Comparison of ENCODE assay signal across 8 cellular contexts in the genomic region with DNA sequence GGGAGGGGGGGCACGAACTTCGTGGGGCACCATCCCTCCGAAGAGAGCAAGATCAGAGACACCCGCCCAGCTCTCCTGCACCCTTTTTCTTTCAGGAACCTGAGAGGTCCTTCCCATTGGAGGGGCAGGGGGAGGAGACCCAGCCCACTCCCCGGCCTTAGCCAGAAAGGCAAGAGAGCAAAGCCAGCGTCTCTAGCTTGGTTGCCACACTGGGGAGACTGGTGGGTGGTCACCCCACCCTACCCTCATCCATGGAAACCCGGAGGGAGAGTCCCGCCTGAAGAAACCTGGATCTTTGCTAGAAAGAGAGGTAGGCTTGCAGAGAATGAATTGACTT. TPM values are rescaled to one million over a fixed set of nuclear protein-coding genes. Genes with fewer than 3 reads are reported as not detected.
DNase-seq lines count a peak whose midpoint lies in the region; TF ChIP-seq lines count a peak whose summit lies in the region.

No MANE protein-coding gene starts in this region.

- CTCF ChIA-PET in activated CD4-positive, alpha-beta T cell treated with anti-CD3 and anti-CD28 coated beads, Interleukin-2, amount 10 ng/mL, durations not matched to agents 7 days and 5 days (lab: Charles Lee) = interaction anchor here (0.7 to 2.6 kb wide), 9 partner anchors 9 to 444 kb away, joined by 3 to 18 read pairs (median 3); no protein-coding TSS in a partner anchor

- WGBS in stomach, 5 donors = 0 to 2% (median 1%) methylated on average over 4 to 8 of the region's 8 CpGs

- no peaks in the 10 kb centered on the region for H3K9me3 Mint-ChIP-seq in activated CD4-positive, alpha-beta T cell treated with anti-CD3 and anti-CD28 coated beads, Interleukin-2, amount 10 ng/mL, durations not matched to agents 7 days and 5 days
- no peaks in the 10 kb centered on the region for H3K9me3 Mint-ChIP-seq in activated naive CD8-positive, alpha-beta T cell treated with anti-CD3 and anti-CD28 coated beads for 36 hours

- H3K27me3 ChIP-seq in stomach = no peaks in the 10 kb centered on the region

- H3K4me1 ChIP-seq in stomach = peaks cover 28 to 61% (median 58%) of the 10 kb centered on the region in 4 donors

- peaks cover 32% of the 10 kb centered on the region for H3K36me3 Mint-ChIP-seq in activated CD4-positive, alpha-beta T cell treated with anti-CD3 and anti-CD28 coated beads, Interleukin-2, amount 10 ng/mL, durations not matched to agents 7 days and 5 days (ENCODE audit: low read depth)
- H3K36me3 Mint-ChIP-seq in activated naive CD8-positive, alpha-beta T cell treated with anti-CD3 and anti-CD28 coated beads for 36 hours = no peaks in the 10 kb centered on the region

- peak overlapping the region; percentile 75 for H3K4me3 ChIP-seq in iPS-18c (ENCODE audit: insufficient read depth, low read depth, low read length)
- peak overlapping the region; percentile 66 to 71 (median 69) for H3K4me3 ChIP-seq in stomach

- peak overlapping the region; percentile 63 to 95 (median 92) for H3K27ac ChIP-seq in stomach

- H3K27me3 Mint-ChIP-seq in activated CD4-positive, alpha-beta T cell treated with anti-CD3 and anti-CD28 coated beads, Interleukin-2, amount 10 ng/mL, durations not matched to agents 7 days and 5 days = no peaks in the 10 kb centered on the region
- no peaks in the 10 kb centered on the region for H3K27me3 Mint-ChIP-seq in activated naive CD8-positive, alpha-beta T cell treated with anti-CD3 and anti-CD28 coated beads for 36 hours

- H3K36me3 ChIP-seq in stomach = no peaks in the 10 kb centered on the region

- H3K4me1 Mint-ChIP-seq in activated CD4-positive, alpha-beta T cell treated with anti-CD3 and anti-CD28 coated beads, Interleukin-2, amount 10 ng/mL, durations not matched to agents 7 days and 5 days = peaks cover 66% of the 10 kb centered on the region
- H3K4me1 Mint-ChIP-seq in activated naive CD8-positive, alpha-beta T cell treated with anti-CD3 and anti-CD28 coated beads for 36 hours = peaks cover 54% of the 10 kb centered on the region

- intact Hi-C loops in stomach (cut with DNase I; ENCODE audit: low total_unique reads) = no loop called here

- no peak for DNase-seq in activated CD4-positive, alpha-beta T cell treated with anti-CD3 and anti-CD28 coated beads, Interleukin-2, amount 10 ng/mL, durations not matched to agents 7 days and 5 days
- no peak for DNase-seq in activated CD4-positive, alpha-beta T cell treated with anti-CD3 and anti-CD28 coated beads for 4 hours
- DNase-seq in activated naive CD8-positive, alpha-beta T cell treated with anti-CD3 and anti-CD28 coated beads for 36 hours = no peak
- DNase-seq in stomach (no peak), NAMALWA (ENCODE audit: low spot score) (no peak), 8988T (no peak)
- no peak for DNase-seq in stimulated activated naive CD4-positive, alpha-beta T cell treated with Interleukin-2 at 50 U/mL for 16 hours (lab: John Stamatoyannopoulos, UW)

- POLR2A ChIA-PET in activated CD4-positive, alpha-beta T cell treated with anti-CD3 and anti-CD28 coated beads, Interleukin-2, amount 10 ng/mL, durations not matched to agents 7 days and 5 days (lab: Charles Lee) = interaction anchor here (0.6 to 1.5 kb wide), 3 partner anchors 20 to 100 kb away, joined by 3 to 10 read pairs (median 6); no protein-coding TSS in a partner anchor

- H3K9me3 ChIP-seq in iPS-18c (ENCODE audit: control insufficient read depth, insufficient read depth, low read length) (peaks cover 2% of the 10 kb centered on the region), stomach (no peaks in the 10 kb centered on the region)

- no peak for TF ChIP-seq EP300 in stomach (IDR thresholded peaks at IDR 0.05)

- no peak for TF ChIP-seq POLR2A in stomach (IDR thresholded peaks at IDR 0.05)

- H3K4me3 Mint-ChIP-seq in activated CD4-positive, alpha-beta T cell treated with anti-CD3 and anti-CD28 coated beads, Interleukin-2, amount 10 ng/mL, durations not matched to agents 7 days and 5 days = peak overlapping the region; percentile 94
- peak overlapping the region; percentile 84 for H3K4me3 Mint-ChIP-seq in activated naive CD8-positive, alpha-beta T cell treated with anti-CD3 and anti-CD28 coated beads for 36 hours

- no peak for TF ChIP-seq CTCF in stomach (IDR thresholded peaks at IDR 0.05)

- H3K27ac Mint-ChIP-seq in activated CD4-positive, alpha-beta T cell treated with anti-CD3 and anti-CD28 coated beads, Interleukin-2, amount 10 ng/mL, durations not matched to agents 7 days and 5 days = peak overlapping the region; percentile 90
- peak overlapping the region; percentile 84 for H3K27ac Mint-ChIP-seq in activated naive CD8-positive, alpha-beta T cell treated with anti-CD3 and anti-CD28 coated beads for 36 hours

RNA-seq across cellular contexts. Expression of a gene that starts 0.2 kb away (rescaled TPM):
- 10 to 100 TPM; 77.8 to 82.4 TPM for total RNA-seq in activated CD4-positive, alpha-beta T cell treated with anti-CD3 and anti-CD28 coated beads, Interleukin-2, amount 10 ng/mL, durations not matched to agents 7 days and 5 days
- total RNA-seq in activated naive CD8-positive, alpha-beta T cell treated with anti-CD3 and anti-CD28 coated beads for 36 hours = 1 to 10 TPM; 5.3 to 6.4 TPM
- total RNA-seq in stomach = 100 to 1,000 TPM in 2 of 5 donors, 10 to 100 TPM in 3; 38.5 to 353 (median 78.2) TPM
- 10 to 100 TPM in 1 of 3 donors, 1 to 10 TPM in 2; 4.4 to 23.6 (median 4.8) TPM for polyA plus RNA-seq in stomach

Comparison
In these comparisons a context has a peak if more than half of its experiments do, and no peak if none do; other contexts are left out.
1. RNA of a gene that starts 0.2 kb away (total RNA-seq): 77.8 to 82.4 TPM in activated CD4-positive, alpha-beta T cell treated with anti-CD3 and anti-CD28 coated beads, Interleukin-2, amount 10 ng/mL, durations not matched to agents 7 days and 5 days and 38.5 to 353 TPM in stomach; 5.3 to 6.4 TPM in activated naive CD8-positive, alpha-beta T cell treated with anti-CD3 and anti-CD28 coated beads for 36 hours; every median in the first group is over 4 times any median in the second.